10 cellular contexts compared by ENCODE assay signal in genomic region chr9:112032009-112032408, GRCh38.
A peak's percentile ranks its signal among the peaks of the same experiment; 100 is the strongest.
DNase-seq lines count a peak whose midpoint lies in the region; ATAC-seq and TF ChIP-seq lines count a peak whose summit lies in the region.
"Had no signal": no experiment of that assay in that cellular context is flagged by ENCODE, and none has a peak within 500 bp of the region (broad histone marks: within the 10 kb centered on the region; RNA-seq: fewer than 3 reads in every experiment).

No MANE protein-coding gene starts in this region.

- H3K27me3 ChIP-seq in GM23248 (replicated peaks; ENCODE audit: insufficient read depth) (no peaks in the 10 kb centered on the region), esophagus muscularis mucosa (no peaks in the 10 kb centered on the region)
- H3K27me3 ChIP-seq: vagina had no signal

- H3K4me1 Mint-ChIP-seq in activated CD8-positive, alpha-beta memory T cell treated with anti-CD3 and anti-CD28 coated beads, Interleukin-2, amount 10 ng/mL, durations not matched to agents 7 days and 5 days = peaks cover 58% of the 10 kb centered on the region
- peaks cover 61% of the 10 kb centered on the region for H3K4me1 Mint-ChIP-seq in stimulated activated effector memory CD8-positive, alpha-beta T cell treated with anti-CD3 and anti-CD28 coated beads, Interleukin-12 subunit alpha, Interleukin-12 subunit beta, amount 100 ng/mL, for 72 hours

- H3K36me3 ChIP-seq in GM23248 (ENCODE audit: low read depth) (no peaks in the 10 kb centered on the region), esophagus muscularis mucosa (no peaks in the 10 kb centered on the region)
- H3K36me3 ChIP-seq: vagina had no signal

- TF ChIP-seq EP300 in esophagus muscularis mucosa (IDR thresholded peaks at IDR 0.05) = no peak

- no peaks in the 10 kb centered on the region for H4K20me1 ChIP-seq in GM23248 (ENCODE audit: insufficient read depth)

- no peak overlapping the region for H3K4me3 Mint-ChIP-seq in activated CD8-positive, alpha-beta memory T cell treated with anti-CD3 and anti-CD28 coated beads, Interleukin-2, amount 10 ng/mL, durations not matched to agents 7 days and 5 days
- H3K4me3 Mint-ChIP-seq in stimulated activated effector memory CD8-positive, alpha-beta T cell treated with anti-CD3 and anti-CD28 coated beads, Interleukin-12 subunit alpha, Interleukin-12 subunit beta, amount 100 ng/mL, for 72 hours = peak overlapping the region; percentile 10

- WGBS in GM23248 (ENCODE audit: low coverage in 1 of 2, low lambda C conversion rate in 2 of 2, missing lambda C conversion rate in 2 of 2), 2 experiments = 92 to 98% methylated on average over 2 of the region's 2 CpGs
- 98% methylated on average over 2 of the region's 2 CpGs for WGBS in esophagus muscularis mucosa

- 0 out of 2 replicates have a peak overlapping the region, but pooled peaks have one; percentile 22 for H3K4me3 ChIP-seq in GM23248
- H3K4me3 ChIP-seq in esophagus muscularis mucosa = no peak overlapping the region
- H3K4me3 ChIP-seq: vagina had no signal

- H3K27ac Mint-ChIP-seq in activated CD8-positive, alpha-beta memory T cell treated with anti-CD3 and anti-CD28 coated beads, Interleukin-2, amount 10 ng/mL, durations not matched to agents 7 days and 5 days = no peak overlapping the region
- no peak overlapping the region for H3K27ac Mint-ChIP-seq in stimulated activated effector memory CD8-positive, alpha-beta T cell treated with anti-CD3 and anti-CD28 coated beads, Interleukin-12 subunit alpha, Interleukin-12 subunit beta, amount 100 ng/mL, for 72 hours

- peaks cover 40% of the 10 kb centered on the region for H3K27me3 Mint-ChIP-seq in activated CD8-positive, alpha-beta memory T cell treated with anti-CD3 and anti-CD28 coated beads, Interleukin-2, amount 10 ng/mL, durations not matched to agents 7 days and 5 days

- intact Hi-C loops in esophagus muscularis mucosa (cut with DNase I) = no loop called here

- no peaks in the 10 kb centered on the region for H3K9me3 ChIP-seq in GM23248 (ENCODE audit: low read depth)
- no peaks in the 10 kb centered on the region for H3K9me3 ChIP-seq in esophagus muscularis mucosa
- H3K9me3 ChIP-seq: vagina had no signal

- peaks cover 46% of the 10 kb centered on the region for H3F3A ChIP-seq in GM23248 (ENCODE audit: insufficient read depth)

- H3K4me1 ChIP-seq in GM23248 (ENCODE audit: insufficient read depth) = peaks cover 51% of the 10 kb centered on the region
- peaks cover 6 to 39% (median 29%) of the 10 kb centered on the region in 4 donors for H3K4me1 ChIP-seq in esophagus muscularis mucosa
- H3K4me1 ChIP-seq: vagina had no signal

- no peak for TF ChIP-seq POLR2A in esophagus muscularis mucosa (IDR thresholded peaks at IDR 0.05; ENCODE audit: low read depth)

- H3K79me2 ChIP-seq in GM23248 (ENCODE audit: insufficient read depth) = no peaks in the 10 kb centered on the region

- H3K9me2 ChIP-seq in GM23248 (ENCODE audit: insufficient read depth) = no peaks in the 10 kb centered on the region

- CTCF ChIA-PET in activated CD8-positive, alpha-beta memory T cell treated with anti-CD3 and anti-CD28 coated beads, Interleukin-2, amount 10 ng/mL, durations not matched to agents 7 days and 5 days (lab: Charles Lee) = no interaction called here

- DNase-seq in activated CD8-positive, alpha-beta memory T cell treated with anti-CD3 and anti-CD28 coated beads, Interleukin-2, amount 10 ng/mL, durations not matched to agents 7 days and 5 days = peak; percentile 47
- DNase-seq in activated CD8-positive, alpha-beta memory T cell treated with anti-CD3 and anti-CD28 coated beads for 24 hours = no peak
- no peak for DNase-seq in GM23248
- DNase-seq in stimulated activated effector memory CD8-positive, alpha-beta T cell treated with anti-CD3 and anti-CD28 coated beads, Interleukin-12 subunit alpha, Interleukin-12 subunit beta, amount 100 ng/mL, for 72 hours (ENCODE audit: low spot score in 2 of 2) = no peak
- no peak for DNase-seq in iPS-NIHi7 (ENCODE audit: extremely low spot score)
- DNase-seq in esophagus muscularis mucosa (ENCODE audit: extremely low spot score) = no peak
- DNase-seq in effector CD8-positive, alpha-beta T cell (lab: John Stamatoyannopoulos, UW) = no peak
- DNase-seq: NCI-H524 treated with DMSO at 0.1 percent for 48 hours had no signal

- peak; percentile 64 for ATAC-seq in activated CD8-positive, alpha-beta memory T cell treated with anti-CD3 and anti-CD28 coated beads, Interleukin-2, amount 10 ng/mL, durations not matched to agents 7 days and 5 days
- ATAC-seq in HG03571 (IDR thresholded peaks at IDR 0.05; ENCODE audit: unreplicated experiment) = peak; percentile 47
- peak; percentile 61 for ATAC-seq in stimulated activated effector memory CD8-positive, alpha-beta T cell treated with anti-CD3 and anti-CD28 coated beads, Interleukin-12 subunit alpha, Interleukin-12 subunit beta, amount 100 ng/mL, for 72 hours

- in situ Hi-C loops in GM23248 (cut with MboI) = no loop called here

- H3K9me3 Mint-ChIP-seq in activated CD8-positive, alpha-beta memory T cell treated with anti-CD3 and anti-CD28 coated beads, Interleukin-2, amount 10 ng/mL, durations not matched to agents 7 days and 5 days (ENCODE audit: low read depth) = no peaks in the 10 kb centered on the region
- no peaks in the 10 kb centered on the region for H3K9me3 Mint-ChIP-seq in stimulated activated effector memory CD8-positive, alpha-beta T cell treated with anti-CD3 and anti-CD28 coated beads, Interleukin-12 subunit alpha, Interleukin-12 subunit beta, amount 100 ng/mL, for 72 hours

- no peak overlapping the region for H3K9ac ChIP-seq in GM23248

- no peak for TF ChIP-seq CTCF in esophagus muscularis mucosa (IDR thresholded peaks at IDR 0.05)

- peak overlapping the region; percentile 72 for H3K4me2 ChIP-seq in GM23248 (ENCODE audit: unreplicated experiment)

- peak overlapping the region; percentile 67 for H3K27ac ChIP-seq in GM23248
- no peak overlapping the region for H3K27ac ChIP-seq in esophagus muscularis mucosa (replicated peaks in 1 of 4)
- H3K27ac ChIP-seq: vagina had no signal

- H3K36me3 Mint-ChIP-seq in activated CD8-positive, alpha-beta memory T cell treated with anti-CD3 and anti-CD28 coated beads, Interleukin-2, amount 10 ng/mL, durations not matched to agents 7 days and 5 days = peaks cover 30% of the 10 kb centered on the region
- H3K36me3 Mint-ChIP-seq in stimulated activated effector memory CD8-positive, alpha-beta T cell treated with anti-CD3 and anti-CD28 coated beads, Interleukin-12 subunit alpha, Interleukin-12 subunit beta, amount 100 ng/mL, for 72 hours = no peaks in the 10 kb centered on the region

- no peak overlapping the region for H2AFZ ChIP-seq in GM23248
